Comparison of ENCODE assay signal across 7 cellular contexts in the genomic region with DNA sequence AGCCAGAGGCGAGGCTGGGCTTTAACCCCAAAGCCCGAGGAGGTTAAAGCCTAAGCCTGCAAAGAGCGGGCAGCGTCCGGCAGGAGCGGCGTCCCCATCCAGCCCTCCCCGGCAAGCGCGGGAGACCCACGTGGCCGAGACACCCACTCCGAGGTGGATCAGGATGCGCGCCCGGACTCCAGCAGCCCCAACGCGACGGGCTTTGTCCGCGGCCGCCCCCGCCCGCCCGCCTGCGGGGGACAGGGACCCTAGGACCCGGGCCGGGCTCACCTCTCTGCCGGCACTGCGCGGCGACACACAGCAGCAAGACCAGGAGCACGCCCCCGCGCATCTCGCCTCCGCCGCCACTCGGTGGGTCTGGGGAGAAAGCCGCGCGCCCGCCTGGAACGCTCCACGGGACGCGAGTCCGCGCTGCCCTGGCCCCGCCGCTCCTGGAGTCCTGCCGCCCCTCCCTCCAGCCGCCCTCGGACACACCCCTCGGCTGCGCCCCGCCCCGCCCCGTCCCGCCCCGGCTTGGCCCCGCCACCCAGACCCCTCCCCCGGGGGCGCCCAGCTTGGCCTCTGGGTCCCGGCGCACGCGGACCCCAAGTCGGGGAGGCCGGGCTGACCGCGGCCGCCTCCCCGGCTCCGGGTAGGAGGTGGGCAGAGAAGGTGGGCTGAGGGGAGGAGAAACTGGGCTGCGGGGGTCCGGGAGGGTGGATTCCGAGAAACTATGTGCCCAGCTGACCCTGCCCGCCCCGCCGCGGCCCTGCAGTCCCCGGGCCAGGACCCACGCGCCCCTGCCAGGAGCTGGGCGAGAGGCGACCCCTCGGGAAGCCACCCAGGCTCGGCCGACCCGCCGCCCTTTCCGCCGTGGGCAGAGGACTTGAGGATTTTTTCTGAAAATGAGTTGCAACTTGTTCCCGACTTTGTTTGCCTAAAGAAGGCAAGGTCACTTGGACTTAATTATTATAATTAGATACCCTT. TPM values are rescaled to one million over a fixed set of nuclear protein-coding genes. Genes with fewer than 3 reads are reported as not detected.
A peak's percentile ranks its signal among the peaks of the same experiment; 100 is the strongest.
DNase-seq lines count a peak whose midpoint lies in the region; ATAC-seq and TF ChIP-seq lines count a peak whose summit lies in the region.

A gene with protein sequence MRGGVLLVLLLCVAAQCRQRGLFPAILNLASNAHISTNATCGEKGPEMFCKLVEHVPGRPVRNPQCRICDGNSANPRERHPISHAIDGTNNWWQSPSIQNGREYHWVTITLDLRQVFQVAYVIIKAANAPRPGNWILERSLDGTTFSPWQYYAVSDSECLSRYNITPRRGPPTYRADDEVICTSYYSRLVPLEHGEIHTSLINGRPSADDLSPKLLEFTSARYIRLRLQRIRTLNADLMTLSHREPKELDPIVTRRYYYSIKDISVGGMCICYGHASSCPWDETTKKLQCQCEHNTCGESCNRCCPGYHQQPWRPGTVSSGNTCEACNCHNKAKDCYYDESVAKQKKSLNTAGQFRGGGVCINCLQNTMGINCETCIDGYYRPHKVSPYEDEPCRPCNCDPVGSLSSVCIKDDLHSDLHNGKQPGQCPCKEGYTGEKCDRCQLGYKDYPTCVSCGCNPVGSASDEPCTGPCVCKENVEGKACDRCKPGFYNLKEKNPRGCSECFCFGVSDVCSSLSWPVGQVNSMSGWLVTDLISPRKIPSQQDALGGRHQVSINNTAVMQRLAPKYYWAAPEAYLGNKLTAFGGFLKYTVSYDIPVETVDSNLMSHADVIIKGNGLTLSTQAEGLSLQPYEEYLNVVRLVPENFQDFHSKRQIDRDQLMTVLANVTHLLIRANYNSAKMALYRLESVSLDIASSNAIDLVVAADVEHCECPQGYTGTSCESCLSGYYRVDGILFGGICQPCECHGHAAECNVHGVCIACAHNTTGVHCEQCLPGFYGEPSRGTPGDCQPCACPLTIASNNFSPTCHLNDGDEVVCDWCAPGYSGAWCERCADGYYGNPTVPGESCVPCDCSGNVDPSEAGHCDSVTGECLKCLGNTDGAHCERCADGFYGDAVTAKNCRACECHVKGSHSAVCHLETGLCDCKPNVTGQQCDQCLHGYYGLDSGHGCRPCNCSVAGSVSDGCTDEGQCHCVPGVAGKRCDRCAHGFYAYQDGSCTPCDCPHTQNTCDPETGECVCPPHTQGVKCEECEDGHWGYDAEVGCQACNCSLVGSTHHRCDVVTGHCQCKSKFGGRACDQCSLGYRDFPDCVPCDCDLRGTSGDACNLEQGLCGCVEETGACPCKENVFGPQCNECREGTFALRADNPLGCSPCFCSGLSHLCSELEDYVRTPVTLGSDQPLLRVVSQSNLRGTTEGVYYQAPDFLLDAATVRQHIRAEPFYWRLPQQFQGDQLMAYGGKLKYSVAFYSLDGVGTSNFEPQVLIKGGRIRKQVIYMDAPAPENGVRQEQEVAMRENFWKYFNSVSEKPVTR (N-terminal part only) (minus strand): TSS at position 408 of the 966 bp plus-strand sequence. CDS start 77 bp downstream, at position 331.

- H3K27ac ChIP-seq in spleen: no peak within 1 kb of the TSS
- H3K27ac ChIP-seq in CD8-positive, alpha-beta memory T cell (ENCODE audit: low read depth, low read length): no peak within 1 kb of the TSS

- H3K4me1 ChIP-seq in iPS-15b (ENCODE audit: control insufficient read depth, insufficient read depth, low read length): no peaks in the 10 kb centered on the region
- peaks cover 0 to 24% (median 20%) of the 10 kb centered on the region in 6 donors for H3K4me1 ChIP-seq in spleen
- H3K4me1 ChIP-seq in CD8-positive, alpha-beta memory T cell (ENCODE audit: insufficient read depth, low read length): no peaks in the 10 kb centered on the region

- H3K27me3 Mint-ChIP-seq in HFFc6 (ENCODE audit: insufficient read depth): peaks cover 18% of the 10 kb centered on the region
- peaks cover 35% of the 10 kb centered on the region for H3K27me3 Mint-ChIP-seq in activated naive CD8-positive, alpha-beta T cell treated with anti-CD3 and anti-CD28 coated beads, Interleukin-2, amount 50 U/mL, for 24 hours
- peaks cover 12 to 30% of the 10 kb centered on the region in 2 donors for H3K27me3 Mint-ChIP-seq in CD8-positive, alpha-beta memory T cell

- H3K36me3 ChIP-seq in iPS-15b (ENCODE audit: control insufficient read depth, insufficient read depth, low read length) (no peaks in the 10 kb centered on the region), spleen (no peaks in the 10 kb centered on the region)
- H3K36me3 ChIP-seq in CD8-positive, alpha-beta memory T cell (ENCODE audit: insufficient read depth, low read length): no peaks in the 10 kb centered on the region

- H3K36me3 Mint-ChIP-seq in HFFc6 (ENCODE audit: low read depth): no peaks in the 10 kb centered on the region
- H3K36me3 Mint-ChIP-seq in activated naive CD8-positive, alpha-beta T cell treated with anti-CD3 and anti-CD28 coated beads, Interleukin-2, amount 50 U/mL, for 24 hours (ENCODE audit: low read depth): no peaks in the 10 kb centered on the region
- H3K36me3 Mint-ChIP-seq in CD8-positive, alpha-beta memory T cell: peaks cover 0 to 6% (median 3%) of the 10 kb centered on the region in 3 donors

- DNase-seq in HFFc6 (no peak), spleen (no peak)
- no peak for DNase-seq in activated naive CD8-positive, alpha-beta T cell treated with anti-CD3 and anti-CD28 coated beads, Interleukin-2, amount 50 U/mL, for 24 hours
- DNase-seq in CD8-positive, alpha-beta memory T cell: no peak

- no peak within 1 kb of the TSS for H3K27ac Mint-ChIP-seq in HFFc6
- H3K27ac Mint-ChIP-seq in activated naive CD8-positive, alpha-beta T cell treated with anti-CD3 and anti-CD28 coated beads, Interleukin-2, amount 50 U/mL, for 24 hours: no peak within 1 kb of the TSS
- H3K27ac Mint-ChIP-seq in CD8-positive, alpha-beta memory T cell: no peak within 1 kb of the TSS

- peak; percentile 24 for ATAC-seq in activated naive CD8-positive, alpha-beta T cell treated with anti-CD3 and anti-CD28 coated beads, Interleukin-2, amount 50 U/mL, for 24 hours
- ATAC-seq in GM21737 (IDR thresholded peaks at IDR 0.05; ENCODE audit: unreplicated experiment): no peak
- no peak for ATAC-seq in GM19324 (IDR thresholded peaks at IDR 0.05; ENCODE audit: low FRiP score, unreplicated experiment)

- POLR2A ChIA-PET in CD8-positive, alpha-beta memory T cell (lab: Charles Lee): no interaction called here

- H3K4me3 Mint-ChIP-seq in HFFc6: peak within 1 kb of the TSS; percentile 67
- H3K4me3 Mint-ChIP-seq in activated naive CD8-positive, alpha-beta T cell treated with anti-CD3 and anti-CD28 coated beads, Interleukin-2, amount 50 U/mL, for 24 hours: no peak within 1 kb of the TSS
- peak within 1 kb of the TSS in 2 of 7 donors; percentile 20 to 27 for H3K4me3 Mint-ChIP-seq in CD8-positive, alpha-beta memory T cell

- H3K9me3 ChIP-seq in iPS-15b (ENCODE audit: control insufficient read depth, insufficient read depth, low read length) (no peaks in the 10 kb centered on the region), spleen (peaks cover 0 to 18% (median 0%) of the 10 kb centered on the region in 8 donors)
- H3K9me3 ChIP-seq in CD8-positive, alpha-beta memory T cell (ENCODE audit: low read length): no peaks in the 10 kb centered on the region

- intact Hi-C loops in spleen (cut with DNase I; ENCODE audit: low total_unique reads): no loop called here

- TF ChIP-seq POLR2A in spleen (IDR thresholded peaks at IDR 0.05): no peak

- H3K4me3 ChIP-seq in iPS-15b (ENCODE audit: low read depth, low read length): peak within 1 kb of the TSS; percentile 49
- peak within 1 kb of the TSS; percentile 18 to 62 (median 37) for H3K4me3 ChIP-seq in spleen
- no peak within 1 kb of the TSS for H3K4me3 ChIP-seq in CD8-positive, alpha-beta memory T cell (ENCODE audit: low read length)

- H3K27me3 ChIP-seq in iPS-15b (ENCODE audit: control insufficient read depth, insufficient read depth, low read length) (peaks cover 9% of the 10 kb centered on the region), spleen (replicated peaks in 1 of 7) (peaks cover 0 to 72% (median 30%) of the 10 kb centered on the region in 7 donors)
- no peaks in the 10 kb centered on the region for H3K27me3 ChIP-seq in CD8-positive, alpha-beta memory T cell (ENCODE audit: insufficient read depth, low read length, poor library complexity, severe bottlenecking)

- no peaks in the 10 kb centered on the region; the same call in 1 of the 2 replicates for H3K9me3 Mint-ChIP-seq in HFFc6
- peaks cover 4% of the 10 kb centered on the region for H3K9me3 Mint-ChIP-seq in activated naive CD8-positive, alpha-beta T cell treated with anti-CD3 and anti-CD28 coated beads, Interleukin-2, amount 50 U/mL, for 24 hours
- peaks cover 8 to 19% (median 13%) of the 10 kb centered on the region in 5 donors for H3K9me3 Mint-ChIP-seq in CD8-positive, alpha-beta memory T cell

- CTCF ChIA-PET in CD8-positive, alpha-beta memory T cell (lab: Charles Lee): no interaction called here

- H3K9ac ChIP-seq in iPS-15b (ENCODE audit: low read depth, low read length): peak within 1 kb of the TSS; percentile 37

- TF ChIP-seq CTCF in HFFc6 (IDR thresholded peaks at IDR 0.05) (no peak), spleen (IDR thresholded peaks at IDR 0.05 in 8 of 11, conservative IDR thresholded peaks at IDR 0.05 in 3 of 11) (no peak)

- H3K4me1 Mint-ChIP-seq in HFFc6 (ENCODE audit: low read depth): peaks cover 10% of the 10 kb centered on the region; the same call in 1 of the 2 replicates
- H3K4me1 Mint-ChIP-seq in activated naive CD8-positive, alpha-beta T cell treated with anti-CD3 and anti-CD28 coated beads, Interleukin-2, amount 50 U/mL, for 24 hours: peaks cover 9% of the 10 kb centered on the region
- H3K4me1 Mint-ChIP-seq in CD8-positive, alpha-beta memory T cell: peaks cover 0 to 5% (median 2%) of the 10 kb centered on the region in 3 donors

- WGBS in spleen, 5 donors: 3 to 16% (median 3%) methylated on average over 10 to 95 of the region's 95 CpGs

RNA-seq across cellular contexts. Expression of the gene that starts here (rescaled TPM):
- 1 to 10 TPM in 2 of 6 experiments, under 1 TPM in 4; 0.12 to 1.5 (median 0.16) TPM for total RNA-seq in HFFc6 (2021; fragmentation: NEBNext Ultra II Directional; extraction: Animal tissue kit (Norgen Biotek cat#: 25700))
- 1 to 10 TPM in 4 of 7 donors, under 1 TPM in 3; 0.34 to 2.3 (median 1.3) TPM for total RNA-seq in spleen
- polyA plus RNA-seq in spleen: under 1 TPM; 0.20 to 0.52 (median 0.45) TPM
- total RNA-seq in CD8-positive, alpha-beta memory T cell: not detected
- polyA plus RNA-seq in CD8-positive, alpha-beta memory T cell: not detected
